8 cellular contexts compared by ENCODE assay signal in the genomic region with DNA sequence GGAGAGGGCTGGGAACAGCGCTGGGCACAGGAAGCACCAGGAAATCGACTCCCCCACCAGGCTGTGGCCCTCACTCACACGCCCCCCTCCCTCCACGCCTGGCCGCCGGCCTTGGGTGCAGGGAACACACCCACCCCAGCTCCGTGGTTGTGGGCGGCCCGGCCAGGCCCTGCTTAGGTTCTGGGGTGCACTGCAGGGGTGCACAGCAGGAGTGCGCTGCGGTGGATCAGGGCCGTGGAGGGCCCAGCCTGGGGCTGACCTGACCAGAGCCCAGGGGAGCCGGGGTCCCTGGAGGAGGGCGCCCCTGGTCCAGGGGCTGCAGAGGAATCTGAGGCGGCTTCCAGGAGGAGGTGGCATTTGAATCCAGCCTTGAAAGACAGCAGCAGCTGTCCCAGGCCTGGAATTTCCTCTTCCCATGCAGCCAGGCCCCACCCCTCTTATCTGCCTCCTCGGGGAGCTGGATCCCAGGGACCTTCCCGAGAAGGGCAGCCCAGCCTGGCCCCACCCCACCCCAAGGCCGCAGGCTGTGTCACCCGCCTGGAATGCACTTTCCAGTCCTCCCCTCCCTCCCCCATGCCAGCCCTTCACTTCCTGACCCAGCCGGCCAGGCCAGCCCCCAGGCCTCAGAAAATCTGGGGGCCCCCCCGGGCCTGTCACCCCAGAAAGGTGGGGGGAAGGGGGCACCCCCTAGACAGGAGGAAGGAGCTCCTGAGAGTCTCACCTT. TPM values are rescaled to one million over a fixed set of nuclear protein-coding genes. Genes with fewer than 3 reads are reported as not detected.
DNase-seq lines count a peak whose midpoint lies in the region; ATAC-seq and TF ChIP-seq lines count a peak whose summit lies in the region.

No MANE protein-coding gene starts in this region.

- H3K4me2 ChIP-seq in GM23338, result no peak overlapping the region

- H3K79me2 ChIP-seq in GM23338 (replicated peaks; ENCODE audit: insufficient read depth), result no peaks in the 10 kb centered on the region

- no peak overlapping the region for H3K4me3 Mint-ChIP-seq in GM23338

- H3K9me2 ChIP-seq in GM23338 (ENCODE audit: insufficient read depth), result no peaks in the 10 kb centered on the region

- no peaks in the 10 kb centered on the region for H3F3A ChIP-seq in GM23338 (replicated peaks; ENCODE audit: low read depth)

- H3K4me1 ChIP-seq in GM23338 (ENCODE audit: insufficient read depth) (peaks cover 3% of the 10 kb centered on the region; the same call in 1 of the 2 replicates), cardiac muscle cell (ENCODE audit: low read depth) (peaks cover 3% of the 10 kb centered on the region)

- H3K36me3 ChIP-seq in GM23338 (ENCODE audit: insufficient read depth), result no peaks in the 10 kb centered on the region
- no peaks in the 10 kb centered on the region for H3K36me3 ChIP-seq in cardiac muscle cell

- no peaks in the 10 kb centered on the region; the same call in 2 of the 3 replicates for H3K9me3 Mint-ChIP-seq in GM23338

- H3K36me3 Mint-ChIP-seq in GM23338 (ENCODE audit: low read depth), result no peaks in the 10 kb centered on the region

- no peak overlapping the region for H2AFZ ChIP-seq in GM23338

- ATAC-seq in GM23338 (peak; percentile 47), HG03139 (IDR thresholded peaks at IDR 0.05; ENCODE audit: unreplicated experiment) (no peak), HG03095 (IDR thresholded peaks at IDR 0.05; ENCODE audit: unreplicated experiment) (no peak)

- TF ChIP-seq CTCF in GM23338 (conservative IDR thresholded peaks at IDR 0.05; ENCODE audit: low read depth in 2 of 2) (no peak), cardiac muscle cell (IDR thresholded peaks at IDR 0.05; ENCODE audit: low read depth, low read length) (no peak), retinal pigment epithelial cell (conservative IDR thresholded peaks at IDR 0.05; ENCODE audit: low read depth, low read length) (no peak)

- H3K4me3 ChIP-seq in GM23338, result no peak overlapping the region
- no peak overlapping the region for H3K4me3 ChIP-seq in cardiac muscle cell
- no peak overlapping the region for H3K4me3 ChIP-seq in retinal pigment epithelial cell (ENCODE audit: low read length)

- no peaks in the 10 kb centered on the region for H3K9me3 ChIP-seq in cardiac muscle cell (ENCODE audit: low read depth)

- H3K4me1 Mint-ChIP-seq in GM23338, result peaks cover 4% of the 10 kb centered on the region

- H4K20me1 ChIP-seq in GM23338 (replicated peaks; ENCODE audit: insufficient read depth), result no peaks in the 10 kb centered on the region

- H3K27ac ChIP-seq in GM23338 (ENCODE audit: low read depth), result no peak overlapping the region
- H3K27ac ChIP-seq in cardiac muscle cell, result no peak overlapping the region

- H3K27me3 ChIP-seq in GM23338 (ENCODE audit: insufficient read depth), result no peaks in the 10 kb centered on the region
- H3K27me3 ChIP-seq in cardiac muscle cell, result no peaks in the 10 kb centered on the region

- DNase-seq in GM23338 (ENCODE audit: low spot score) (peak; percentile 44), T1000 (lab: John Stamatoyannopoulos, UW) (peak; percentile 81), cardiac muscle cell (ENCODE audit: low read depth in 1 of 2, low spot score in 1 of 2) (peak; percentile 44 to 90), retinal pigment epithelial cell (ENCODE audit: low read depth) (peak; percentile 71), NCI-H1930 (lab: John Stamatoyannopoulos, UW) (no peak)
- no peak for DNase-seq in activated naive CD4-positive, alpha-beta T cell (lab: John Stamatoyannopoulos, UW)

- peaks cover 22% of the 10 kb centered on the region for H3K27me3 Mint-ChIP-seq in GM23338 (ENCODE audit: insufficient read depth, low read depth, poor library complexity)

- no peak overlapping the region for H3K27ac Mint-ChIP-seq in GM23338

TF ChIP-seq in GM23338, 12 proteins besides CTCF, POLR2A, EP300 and RAD21 (continues in another document):
- TF ChIP-seq ZNF331 (CRISPR knock-in tag; IDR thresholded peaks at IDR 0.05; ENCODE audit: low read depth) (no peak), STAT1 (IDR thresholded peaks at IDR 0.05; ENCODE audit: unreplicated experiment) (no peak), ZNF114 (CRISPR knock-in tag; IDR thresholded peaks at IDR 0.05) (no peak), EZH2phosphoT487 (IDR thresholded peaks at IDR 0.05; ENCODE audit: unreplicated experiment) (no peak), CREB1 (CRISPR knock-in tag; IDR thresholded peaks at IDR 0.05; ENCODE audit: low read depth) (no peak), ETS1 (IDR thresholded peaks at IDR 0.05) (no peak), NANOG (IDR thresholded peaks at IDR 0.05; ENCODE audit: borderline replicate concordance) (no peak), EZH2 (IDR thresholded peaks at IDR 0.05; ENCODE audit: low read depth, unreplicated experiment) (no peak), JUNB (IDR thresholded peaks at IDR 0.05; ENCODE audit: unreplicated experiment) (no peak)
- TF ChIP-seq, protein P1, sequence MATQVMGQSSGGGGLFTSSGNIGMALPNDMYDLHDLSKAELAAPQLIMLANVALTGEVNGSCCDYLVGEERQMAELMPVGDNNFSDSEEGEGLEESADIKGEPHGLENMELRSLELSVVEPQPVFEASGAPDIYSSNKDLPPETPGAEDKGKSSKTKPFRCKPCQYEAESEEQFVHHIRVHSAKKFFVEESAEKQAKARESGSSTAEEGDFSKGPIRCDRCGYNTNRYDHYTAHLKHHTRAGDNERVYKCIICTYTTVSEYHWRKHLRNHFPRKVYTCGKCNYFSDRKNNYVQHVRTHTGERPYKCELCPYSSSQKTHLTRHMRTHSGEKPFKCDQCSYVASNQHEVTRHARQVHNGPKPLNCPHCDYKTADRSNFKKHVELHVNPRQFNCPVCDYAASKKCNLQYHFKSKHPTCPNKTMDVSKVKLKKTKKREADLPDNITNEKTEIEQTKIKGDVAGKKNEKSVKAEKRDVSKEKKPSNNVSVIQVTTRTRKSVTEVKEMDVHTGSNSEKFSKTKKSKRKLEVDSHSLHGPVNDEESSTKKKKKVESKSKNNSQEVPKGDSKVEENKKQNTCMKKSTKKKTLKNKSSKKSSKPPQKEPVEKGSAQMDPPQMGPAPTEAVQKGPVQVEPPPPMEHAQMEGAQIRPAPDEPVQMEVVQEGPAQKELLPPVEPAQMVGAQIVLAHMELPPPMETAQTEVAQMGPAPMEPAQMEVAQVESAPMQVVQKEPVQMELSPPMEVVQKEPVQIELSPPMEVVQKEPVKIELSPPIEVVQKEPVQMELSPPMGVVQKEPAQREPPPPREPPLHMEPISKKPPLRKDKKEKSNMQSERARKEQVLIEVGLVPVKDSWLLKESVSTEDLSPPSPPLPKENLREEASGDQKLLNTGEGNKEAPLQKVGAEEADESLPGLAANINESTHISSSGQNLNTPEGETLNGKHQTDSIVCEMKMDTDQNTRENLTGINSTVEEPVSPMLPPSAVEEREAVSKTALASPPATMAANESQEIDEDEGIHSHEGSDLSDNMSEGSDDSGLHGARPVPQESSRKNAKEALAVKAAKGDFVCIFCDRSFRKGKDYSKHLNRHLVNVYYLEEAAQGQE (IDR thresholded peaks at IDR 0.05; ENCODE audit: unreplicated experiment), result no peak

RNA-seq across cellular contexts. Expression of gene PDGFA, which starts 18.4 kb away (rescaled TPM):
- total RNA-seq in GM23338 (2014; rRNA removed; shearing (Covaris generic)), result 32.2 and 43.1 TPM in 2 replicates
- polyA plus RNA-seq in GM23338 (2016; fragmentation: Nextera tagmentation; extraction: Ambion mirVana) (35.6 and 39.5 TPM in 2 replicates), cardiac muscle cell (6.5 and 7.7 TPM in 2 replicates)
- 22.0 and 25.6 TPM in 2 replicates for total RNA-seq in cardiac muscle cell

Comparison
In these comparisons a context has a peak if more than half of its experiments do, and no peak if none do; other contexts are left out.
1. DNase-seq: peak in GM23338 (single experiment), T1000 (single experiment), cardiac muscle cell (2 of 2) and retinal pigment epithelial cell (single experiment); none in NCI-H1930 (0 of 2) and activated naive CD4-positive, alpha-beta T cell (0 of 4).